8 cellular contexts compared by ENCODE assay signal in the genomic region with DNA sequence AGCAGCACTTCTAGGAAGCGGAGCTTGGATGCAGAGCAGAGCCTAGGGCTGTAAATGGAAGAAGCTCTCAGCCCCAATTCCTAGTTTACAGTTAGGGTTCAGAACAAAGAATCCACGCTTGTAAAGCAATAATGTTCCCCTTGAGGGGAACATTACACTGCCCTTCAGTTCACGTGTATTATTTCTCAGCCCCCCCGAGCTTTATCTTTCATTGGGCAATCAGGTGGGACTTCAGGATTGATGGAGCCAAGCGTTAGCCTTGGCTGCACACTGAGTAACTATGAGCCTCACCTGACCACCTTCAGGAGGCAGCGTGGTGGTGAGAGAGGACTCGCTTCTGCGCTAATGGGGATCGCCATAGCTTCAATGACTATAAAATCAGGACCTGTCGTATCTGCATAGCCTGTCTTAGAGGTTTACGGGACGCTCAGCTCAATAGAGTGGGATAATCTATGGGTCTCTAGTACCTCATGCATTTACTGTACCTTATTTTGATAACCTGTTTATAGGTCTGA.
DNase-seq lines count a peak whose midpoint lies in the region; ATAC-seq and TF ChIP-seq lines count a peak whose summit lies in the region.

No MANE protein-coding gene starts in this region.

- 46% methylated on average over 12 of the region's 12 CpGs for WGBS in mesenchymal stem cell

- H3K23ac ChIP-seq in mesenchymal stem cell (ENCODE audit: low read length in 2 of 2) = no peak overlapping the region

- H3K9me3 Mint-ChIP-seq in activated CD4-positive, alpha-beta T cell treated with anti-CD3 and anti-CD28 coated beads, Interleukin-2, amount 10 ng/mL, durations not matched to agents 24 days and 14 days = no peaks in the 10 kb centered on the region
- H3K9me3 Mint-ChIP-seq in activated CD4-positive, alpha-beta T cell treated with anti-CD3 and anti-CD28 coated beads for 36 hours (ENCODE audit: low read depth) = peaks cover 5% of the 10 kb centered on the region
- H3K9me3 Mint-ChIP-seq in central memory CD8-positive, alpha-beta T cell = no peaks in the 10 kb centered on the region
- no peaks in the 10 kb centered on the region for H3K9me3 Mint-ChIP-seq in type B pancreatic cell

- H2BK5ac ChIP-seq in mesenchymal stem cell (ENCODE audit: low read depth, low read length, poor library complexity, severe bottlenecking) = no peak overlapping the region

- peak overlapping the region in 1 of 2 experiments; percentile 93 for H3K4me3 ChIP-seq in mesenchymal stem cell (ENCODE audit: insufficient read depth in 1 of 2, low read depth in 1 of 2, low read length in 2 of 2)

- no peak overlapping the region for H3K27ac Mint-ChIP-seq in activated CD4-positive, alpha-beta T cell treated with anti-CD3 and anti-CD28 coated beads, Interleukin-2, amount 10 ng/mL, durations not matched to agents 24 days and 14 days
- no peak overlapping the region for H3K27ac Mint-ChIP-seq in activated CD4-positive, alpha-beta T cell treated with anti-CD3 and anti-CD28 coated beads for 36 hours
- no peak overlapping the region for H3K27ac Mint-ChIP-seq in central memory CD8-positive, alpha-beta T cell (ENCODE audit: low read depth)
- H3K27ac Mint-ChIP-seq in type B pancreatic cell = peak overlapping the region; percentile 87

- H2BK12ac ChIP-seq in mesenchymal stem cell (ENCODE audit: low read length in 2 of 2) = no peak overlapping the region

- intact Hi-C loops in activated CD4-positive, alpha-beta T cell treated with anti-CD3 and anti-CD28 coated beads, Interleukin-2, amount 10 ng/mL, durations not matched to agents 24 days and 14 days (cut with micrococcal nuclease) = no loop called here
- intact Hi-C loops in activated CD4-positive, alpha-beta T cell treated with anti-CD3 and anti-CD28 coated beads for 36 hours (cut with DNase I, micrococcal nuclease) = no loop called here

- H3K27me3 Mint-ChIP-seq in activated CD4-positive, alpha-beta T cell treated with anti-CD3 and anti-CD28 coated beads, Interleukin-2, amount 10 ng/mL, durations not matched to agents 24 days and 14 days = peaks cover 21% of the 10 kb centered on the region
- peaks cover 33% of the 10 kb centered on the region for H3K27me3 Mint-ChIP-seq in activated CD4-positive, alpha-beta T cell treated with anti-CD3 and anti-CD28 coated beads for 36 hours
- peaks cover 34% of the 10 kb centered on the region for H3K27me3 Mint-ChIP-seq in central memory CD8-positive, alpha-beta T cell
- H3K27me3 Mint-ChIP-seq in type B pancreatic cell = peaks cover 3% of the 10 kb centered on the region

- CTCF ChIA-PET in activated CD4-positive, alpha-beta T cell treated with anti-CD3 and anti-CD28 coated beads for 36 hours (lab: Charles Lee) = no interaction called here

- no peak overlapping the region for H3K18ac ChIP-seq in mesenchymal stem cell (ENCODE audit: low read depth in 1 of 2, low read length in 2 of 2)

- peaks cover 4% of the 10 kb centered on the region for H3K4me1 ChIP-seq in mesenchymal stem cell (ENCODE audit: control insufficient read depth, insufficient read depth, low read depth, low read length)

- no peaks in the 10 kb centered on the region for H3K36me3 Mint-ChIP-seq in activated CD4-positive, alpha-beta T cell treated with anti-CD3 and anti-CD28 coated beads, Interleukin-2, amount 10 ng/mL, durations not matched to agents 24 days and 14 days (ENCODE audit: low read depth)
- no peaks in the 10 kb centered on the region for H3K36me3 Mint-ChIP-seq in activated CD4-positive, alpha-beta T cell treated with anti-CD3 and anti-CD28 coated beads for 36 hours (ENCODE audit: low read depth)
- H3K36me3 Mint-ChIP-seq in central memory CD8-positive, alpha-beta T cell (ENCODE audit: insufficient read depth) = no peaks in the 10 kb centered on the region
- peaks cover 5% of the 10 kb centered on the region for H3K36me3 Mint-ChIP-seq in type B pancreatic cell

- no peak overlapping the region for H3K27ac ChIP-seq in mesenchymal stem cell (ENCODE audit: low read length, poor library complexity, severe bottlenecking)

- ATAC-seq in activated CD4-positive, alpha-beta T cell treated with anti-CD3 and anti-CD28 coated beads for 36 hours = no peak
- ATAC-seq in central memory CD8-positive, alpha-beta T cell (replicated peaks; ENCODE audit: extremely low read depth, poor library complexity, severe bottlenecking) = no peak
- ATAC-seq in HG03139 (IDR thresholded peaks at IDR 0.05; ENCODE audit: unreplicated experiment) (no peak), HG03045 (IDR thresholded peaks at IDR 0.05; ENCODE audit: unreplicated experiment) (no peak)

- H4K91ac ChIP-seq in mesenchymal stem cell (ENCODE audit: low read length) = no peak overlapping the region

- no peak for TF ChIP-seq CTCF in type B pancreatic cell (conservative IDR thresholded peaks at IDR 0.05)

- H3K4ac ChIP-seq in mesenchymal stem cell (ENCODE audit: low read depth in 1 of 2, low read length in 2 of 2) = no peak overlapping the region

- H3K14ac ChIP-seq in mesenchymal stem cell (ENCODE audit: low read length in 2 of 2) = no peak overlapping the region

- H3K4me3 Mint-ChIP-seq in activated CD4-positive, alpha-beta T cell treated with anti-CD3 and anti-CD28 coated beads, Interleukin-2, amount 10 ng/mL, durations not matched to agents 24 days and 14 days = peak overlapping the region; percentile 88
- H3K4me3 Mint-ChIP-seq in activated CD4-positive, alpha-beta T cell treated with anti-CD3 and anti-CD28 coated beads for 36 hours = no peak overlapping the region
- H3K4me3 Mint-ChIP-seq in central memory CD8-positive, alpha-beta T cell = peak overlapping the region; percentile 57
- H3K4me3 Mint-ChIP-seq in type B pancreatic cell = peak overlapping the region; percentile 93

- POLR2A ChIA-PET in activated CD4-positive, alpha-beta T cell treated with anti-CD3 and anti-CD28 coated beads for 36 hours (lab: Charles Lee) = no interaction called here

- H3K4me2 ChIP-seq in mesenchymal stem cell (ENCODE audit: low read length, poor library complexity, severe bottlenecking) = no peak overlapping the region

- no peak overlapping the region for H2AFZ ChIP-seq in mesenchymal stem cell (ENCODE audit: low read depth, low read length)

- no peak overlapping the region for H2BK15ac ChIP-seq in mesenchymal stem cell (ENCODE audit: low read depth, poor library complexity, severe bottlenecking)

- H3K9me3 ChIP-seq in mesenchymal stem cell (ENCODE audit: control insufficient read depth, low read length) = no peaks in the 10 kb centered on the region

- no peak for DNase-seq in activated CD4-positive, alpha-beta T cell treated with anti-CD3 and anti-CD28 coated beads, Interleukin-2, amount 10 ng/mL, durations not matched to agents 24 days and 14 days
- DNase-seq in activated CD4-positive, alpha-beta T cell treated with anti-CD3 and anti-CD28 coated beads for 36 hours = no peak
- no peak for DNase-seq in central memory CD8-positive, alpha-beta T cell (ENCODE audit: low spot score in 2 of 2)
- DNase-seq in mesenchymal stem cell = no peak
- DNase-seq in type B pancreatic cell (ENCODE audit: extremely low spot score, unreplicated experiment) = no peak
- no peak for DNase-seq in NCI-H2107 (lab: John Stamatoyannopoulos, UW)

- H3K27me3 ChIP-seq in mesenchymal stem cell (ENCODE audit: control insufficient read depth in 1 of 2, insufficient read depth in 1 of 2, low read length in 2 of 2) = peaks cover 5 to 10% of the 10 kb centered on the region in 2 experiments

- no peaks in the 10 kb centered on the region for H3K79me1 ChIP-seq in mesenchymal stem cell (replicated peaks; ENCODE audit: low read length, poor library complexity, severe bottlenecking)

- no peak overlapping the region for H2AK5ac ChIP-seq in mesenchymal stem cell (ENCODE audit: low read length, severe bottlenecking)

- no peak overlapping the region for H2BK120ac ChIP-seq in mesenchymal stem cell (ENCODE audit: low read depth, low read length)

- peak overlapping the region; percentile 93 for H3K9ac ChIP-seq in mesenchymal stem cell (ENCODE audit: low read length)

- peaks cover 7% of the 10 kb centered on the region for H3K4me1 Mint-ChIP-seq in activated CD4-positive, alpha-beta T cell treated with anti-CD3 and anti-CD28 coated beads, Interleukin-2, amount 10 ng/mL, durations not matched to agents 24 days and 14 days
- peaks cover 3% of the 10 kb centered on the region for H3K4me1 Mint-ChIP-seq in activated CD4-positive, alpha-beta T cell treated with anti-CD3 and anti-CD28 coated beads for 36 hours
- peaks cover 4% of the 10 kb centered on the region for H3K4me1 Mint-ChIP-seq in central memory CD8-positive, alpha-beta T cell
- H3K4me1 Mint-ChIP-seq in type B pancreatic cell (ENCODE audit: unreplicated experiment) = peaks cover 20% of the 10 kb centered on the region

- no peaks in the 10 kb centered on the region for H3K36me3 ChIP-seq in mesenchymal stem cell (ENCODE audit: control insufficient read depth in 1 of 2, insufficient read depth in 2 of 2, low read depth in 1 of 2, low read length in 2 of 2)

- H4K8ac ChIP-seq in mesenchymal stem cell (ENCODE audit: low read length) = no peak overlapping the region
